ENCODE assay signal across 1 cellular context in the genomic region with DNA sequence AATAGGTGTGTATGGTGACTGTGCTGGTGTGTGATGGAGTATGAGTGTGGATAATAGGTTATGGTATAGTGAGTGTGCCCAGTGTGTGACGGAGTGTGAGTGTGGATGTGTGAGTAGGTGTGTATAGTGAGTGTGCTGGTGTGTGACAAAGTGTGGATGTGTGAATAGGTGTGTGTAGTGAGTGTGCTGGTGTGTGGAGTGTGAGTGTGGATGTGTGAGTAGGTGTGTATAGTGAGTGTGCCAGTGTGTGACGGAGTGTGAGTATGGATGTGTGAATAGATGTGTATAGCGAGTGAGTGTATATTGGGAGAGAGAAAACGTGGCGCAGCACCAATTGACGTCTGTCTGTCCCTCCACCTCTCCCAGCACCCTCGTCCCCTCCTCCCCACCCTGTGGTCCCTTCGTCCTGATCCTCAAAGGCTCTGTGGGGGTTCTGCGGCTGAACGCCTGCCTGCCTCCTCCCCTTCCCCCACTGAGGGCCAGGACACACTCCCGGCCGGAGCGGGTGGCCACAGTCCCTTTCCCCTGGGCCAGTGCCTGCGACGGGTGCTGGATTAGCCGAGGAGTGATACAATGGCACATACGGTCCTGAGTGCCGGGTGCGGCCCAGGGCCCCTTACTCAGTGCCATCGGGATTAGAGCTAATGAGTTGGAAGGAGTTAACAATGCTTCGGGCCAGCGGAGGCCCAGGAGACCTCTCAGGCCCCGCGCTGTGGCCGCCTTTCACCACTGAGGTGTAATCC.
TF ChIP-seq lines count a peak whose summit lies in the region.

No MANE protein-coding gene starts in this region.

TF ChIP-seq in WTC11, 78 proteins besides CTCF, POLR2A, EP300 and RAD21 (continued from another document):
- TF ChIP-seq, protein P1, sequence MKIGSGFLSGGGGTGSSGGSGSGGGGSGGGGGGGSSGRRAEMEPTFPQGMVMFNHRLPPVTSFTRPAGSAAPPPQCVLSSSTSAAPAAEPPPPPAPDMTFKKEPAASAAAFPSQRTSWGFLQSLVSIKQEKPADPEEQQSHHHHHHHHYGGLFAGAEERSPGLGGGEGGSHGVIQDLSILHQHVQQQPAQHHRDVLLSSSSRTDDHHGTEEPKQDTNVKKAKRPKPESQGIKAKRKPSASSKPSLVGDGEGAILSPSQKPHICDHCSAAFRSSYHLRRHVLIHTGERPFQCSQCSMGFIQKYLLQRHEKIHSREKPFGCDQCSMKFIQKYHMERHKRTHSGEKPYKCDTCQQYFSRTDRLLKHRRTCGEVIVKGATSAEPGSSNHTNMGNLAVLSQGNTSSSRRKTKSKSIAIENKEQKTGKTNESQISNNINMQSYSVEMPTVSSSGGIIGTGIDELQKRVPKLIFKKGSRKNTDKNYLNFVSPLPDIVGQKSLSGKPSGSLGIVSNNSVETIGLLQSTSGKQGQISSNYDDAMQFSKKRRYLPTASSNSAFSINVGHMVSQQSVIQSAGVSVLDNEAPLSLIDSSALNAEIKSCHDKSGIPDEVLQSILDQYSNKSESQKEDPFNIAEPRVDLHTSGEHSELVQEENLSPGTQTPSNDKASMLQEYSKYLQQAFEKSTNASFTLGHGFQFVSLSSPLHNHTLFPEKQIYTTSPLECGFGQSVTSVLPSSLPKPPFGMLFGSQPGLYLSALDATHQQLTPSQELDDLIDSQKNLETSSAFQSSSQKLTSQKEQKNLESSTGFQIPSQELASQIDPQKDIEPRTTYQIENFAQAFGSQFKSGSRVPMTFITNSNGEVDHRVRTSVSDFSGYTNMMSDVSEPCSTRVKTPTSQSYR (CRISPR knock-in tag; IDR thresholded peaks at IDR 0.05), result no peak
- no peak for TF ChIP-seq ZNF219 (CRISPR knock-in tag; IDR thresholded peaks at IDR 0.05; ENCODE audit: borderline replicate concordance)
- TF ChIP-seq, protein P2, sequence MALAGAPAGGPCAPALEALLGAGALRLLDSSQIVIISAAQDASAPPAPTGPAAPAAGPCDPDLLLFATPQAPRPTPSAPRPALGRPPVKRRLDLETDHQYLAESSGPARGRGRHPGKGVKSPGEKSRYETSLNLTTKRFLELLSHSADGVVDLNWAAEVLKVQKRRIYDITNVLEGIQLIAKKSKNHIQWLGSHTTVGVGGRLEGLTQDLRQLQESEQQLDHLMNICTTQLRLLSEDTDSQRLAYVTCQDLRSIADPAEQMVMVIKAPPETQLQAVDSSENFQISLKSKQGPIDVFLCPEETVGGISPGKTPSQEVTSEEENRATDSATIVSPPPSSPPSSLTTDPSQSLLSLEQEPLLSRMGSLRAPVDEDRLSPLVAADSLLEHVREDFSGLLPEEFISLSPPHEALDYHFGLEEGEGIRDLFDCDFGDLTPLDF (CRISPR knock-in tag; IDR thresholded peaks at IDR 0.05), result no peak
- TF ChIP-seq GRHL2 (CRISPR knock-in tag; IDR thresholded peaks at IDR 0.05; ENCODE audit: insufficient replicate concordance, severe bottlenecking), result no peak
- no peak for TF ChIP-seq NR3C1 (CRISPR knock-in tag; conservative IDR thresholded peaks at IDR 0.05; ENCODE audit: low read depth)
- no peak for TF ChIP-seq NFYB (CRISPR knock-in tag; conservative IDR thresholded peaks at IDR 0.05; ENCODE audit: low read depth)
